9 cellular contexts compared by ENCODE assay signal in genomic region chr14:103980623-103981238, GRCh38. TPM values are rescaled to one million over a fixed set of nuclear protein-coding genes. Genes with fewer than 3 reads are reported as not detected.
A peak's percentile ranks its signal among the peaks of the same experiment; 100 is the strongest.
DNase-seq lines count a peak whose midpoint lies in the region; ATAC-seq and TF ChIP-seq lines count a peak whose summit lies in the region.
"Not testable (repeated sequence)": the region's sequence is repeated elsewhere in the genome, so short reads cannot be mapped to it uniquely, and the experiment has no call there.
"Had no signal": no experiment of that assay in that cellular context is flagged by ENCODE, and none has a peak within 500 bp of the region (broad histone marks: within the 10 kb centered on the region; RNA-seq: fewer than 3 reads in every experiment).

No MANE protein-coding gene starts in this region.

- not testable (repeated sequence) for H3K4me1 Mint-ChIP-seq in activated CD4-positive, alpha-beta T cell treated with anti-CD3 and anti-CD28 coated beads for 36 hours; neural crest cell

- not testable (repeated sequence) for H3K4me3 ChIP-seq in HFF-Myc (replicated peaks; ENCODE audit: low read depth, low read length)

- CTCF ChIA-PET in activated CD4-positive, alpha-beta T cell treated with anti-CD3 and anti-CD28 coated beads for 36 hours (lab: Charles Lee) = interaction anchor here (0.6 to 3.2 kb wide), 4 partner anchors 9 to 172 kb away, joined by 3 to 7 read pairs (median 4); no protein-coding TSS in a partner anchor

- peaks cover 13% of the 10 kb centered on the region for H3K27me3 Mint-ChIP-seq in activated CD4-positive, alpha-beta T cell treated with anti-CD3 and anti-CD28 coated beads for 36 hours
- H3K27me3 Mint-ChIP-seq in neural crest cell (ENCODE audit: low read depth) = peaks cover 12% of the 10 kb centered on the region

- TF ChIP-seq CTCF in C4-2B (conservative IDR thresholded peaks at IDR 0.05) (peak; percentile 90), HFF-Myc (IDR thresholded peaks at IDR 0.05; ENCODE audit: low read depth, low read length, missing control alignments) (peak; percentile 47), neural crest cell (conservative IDR thresholded peaks at IDR 0.05) (peak; percentile 68)

- not testable (repeated sequence) for H3K4me3 Mint-ChIP-seq in activated CD4-positive, alpha-beta T cell treated with anti-CD3 and anti-CD28 coated beads for 36 hours; neural crest cell

- POLR2A ChIA-PET in activated CD4-positive, alpha-beta T cell treated with anti-CD3 and anti-CD28 coated beads for 36 hours (lab: Charles Lee) = interaction anchor here (0.6 kb wide), 1 partner anchor 938 kb away, joined by 4 read pairs; no protein-coding TSS in a partner anchor

- not testable (repeated sequence) for H3K9me3 Mint-ChIP-seq in activated CD4-positive, alpha-beta T cell treated with anti-CD3 and anti-CD28 coated beads for 36 hours (ENCODE audit: low read depth)
- peaks cover 11% of the 10 kb centered on the region for H3K9me3 Mint-ChIP-seq in neural crest cell

- H3K27ac ChIP-seq in C4-2B = not testable (repeated sequence)

- DNase-seq in HFF-Myc (ENCODE audit: extremely low read depth, low read depth) = not testable (repeated sequence)
- DNase-seq in NCI-H526 (lab: John Stamatoyannopoulos, UW) = peak; percentile 16 to 57
- peak; percentile 11 for DNase-seq in activated CD4-positive, alpha-beta T cell treated with anti-CD3 and anti-CD28 coated beads for 36 hours
- peak; percentile 4 to 41 for DNase-seq in dermis microvascular lymphatic vessel endothelial cell (ENCODE audit: low read depth in 2 of 2)
- DNase-seq in left ventricle myocardium superior = peak; percentile 79
- peak; percentile 38 for DNase-seq in neural crest cell (ENCODE audit: low read depth, low spot score)
- peak; percentile 26 for DNase-seq in superior temporal gyrus (ENCODE audit: extremely low spot score)

- not testable (repeated sequence) for H3K36me3 Mint-ChIP-seq in activated CD4-positive, alpha-beta T cell treated with anti-CD3 and anti-CD28 coated beads for 36 hours (ENCODE audit: low read depth); neural crest cell (ENCODE audit: low read depth)

- not testable (repeated sequence) for ATAC-seq in activated CD4-positive, alpha-beta T cell treated with anti-CD3 and anti-CD28 coated beads for 36 hours
- ATAC-seq in left ventricle myocardium superior = peak; percentile 34

- intact Hi-C loops in activated CD4-positive, alpha-beta T cell treated with anti-CD3 and anti-CD28 coated beads for 36 hours (cut with DNase I, micrococcal nuclease) = loop anchor here in 1 of 2 experiments (1.0 kb wide), 1 partner anchor 172 kb away; no protein-coding TSS in a partner anchor
- intact Hi-C loops in left ventricle myocardium superior (cut with micrococcal nuclease) = not testable (repeated sequence)

- not testable (repeated sequence) for H3K27ac Mint-ChIP-seq in activated CD4-positive, alpha-beta T cell treated with anti-CD3 and anti-CD28 coated beads for 36 hours; neural crest cell (ENCODE audit: unreplicated experiment)

RNA-seq across cellular contexts. Expression of gene RD3L, which starts 38.4 kb away (rescaled TPM):
- total RNA-seq in activated CD4-positive, alpha-beta T cell treated with anti-CD3 and anti-CD28 coated beads for 36 hours = not detected
- total RNA-seq in dermis microvascular lymphatic vessel endothelial cell (not detected in 2 replicates), left ventricle myocardium superior (29.8 TPM), neural crest cell (not detected in 2 replicates)
- total RNA-seq: activated CD4-positive, alpha-beta T cell treated with anti-CD3 and anti-CD28 coated beads, Interleukin-2, amount 10 ng/mL, durations not matched to agents 7 days and 5 days had no signal

RNA-seq across cellular contexts. Expression of gene TDRD9, which starts 52.5 kb away (rescaled TPM):
- total RNA-seq in activated CD4-positive, alpha-beta T cell treated with anti-CD3 and anti-CD28 coated beads for 36 hours = under 1 TPM; 0.42 to 0.62 TPM
- total RNA-seq in dermis microvascular lymphatic vessel endothelial cell = 0.26 and 0.76 TPM in 2 replicates
- 2.2 TPM for total RNA-seq in left ventricle myocardium superior
- total RNA-seq in neural crest cell = not detected in 2 replicates

Comparison
In these comparisons a context has a peak if more than half of its experiments do, and no peak if none do; other contexts are left out.
1. RNA of gene RD3L, which starts 38.4 kb away (total RNA-seq): 29.8 TPM in left ventricle myocardium superior (single experiment); not detected in activated CD4-positive, alpha-beta T cell treated with anti-CD3 and anti-CD28 coated beads for 36 hours, not detected in dermis microvascular lymphatic vessel endothelial cell and not detected in neural crest cell; every median in the first group is over 10 times any median in the second.
2. Peak in every context shown above with its lines, with median percentiles within 50 percentile points of each other: CTCF ChIP-seq.